22 cellular contexts compared by ENCODE assay signal in genomic region chr15:48002772-48003171, GRCh38.
DNase-seq lines count a peak whose midpoint lies in the region; ATAC-seq, FAIRE-seq and TF ChIP-seq lines count a peak whose summit lies in the region.
"Had no signal": no experiment of that assay in that cellular context is flagged by ENCODE, and none has a peak within 500 bp of the region (broad histone marks: within the 10 kb centered on the region; RNA-seq: fewer than 3 reads in every experiment).

No MANE protein-coding gene starts in this region.

- H3K23ac ChIP-seq in mesenchymal stem cell (ENCODE audit: low read length in 2 of 2): no peak overlapping the region

- no peaks in the 10 kb centered on the region for H3K36me3 Mint-ChIP-seq in activated naive CD4-positive, alpha-beta T cell treated with anti-CD3 and anti-CD28 coated beads, Interleukin-2, amount 10 ng/mL, durations not matched to agents 7 days and 5 days

- H3K27ac ChIP-seq in C4-2B (peak overlapping the region; percentile 80), GM12878 (ENCODE audit: control insufficient read depth, insufficient read depth) (peak overlapping the region; percentile 38), mesenchymal stem cell (ENCODE audit: low read length, poor library complexity, severe bottlenecking) (no peak overlapping the region), uterus (no peak overlapping the region)
- H3K27ac ChIP-seq: ascending aorta, colonic mucosa, foreskin keratinocyte, KMS-11 had no signal

- TF ChIP-seq RAD21 in GM12878 (IDR thresholded peaks at IDR 0.05; ENCODE audit: insufficient read depth, low read depth, low read length): no peak

- RAD21 ChIA-PET in GM12878 (lab: Charles Lee; ENCODE audit: unreplicated experiment): no interaction called here

- H3K9ac ChIP-seq in GM12878 (ENCODE audit: control insufficient read depth, insufficient read depth, low read length) (no peak overlapping the region), mesenchymal stem cell (ENCODE audit: low read length) (no peak overlapping the region)
- H3K9ac ChIP-seq: KMS-11 had no signal

- H3K4me2 ChIP-seq in GM12878 (ENCODE audit: control insufficient read depth, insufficient read depth) (peak overlapping the region; percentile 17; the same call in 1 of the 2 replicates), mesenchymal stem cell (ENCODE audit: low read length, poor library complexity, severe bottlenecking) (no peak overlapping the region)
- H3K4me2 ChIP-seq: KMS-11 had no signal

- no peak overlapping the region for H2BK120ac ChIP-seq in mesenchymal stem cell (ENCODE audit: low read depth, low read length)

- no peaks in the 10 kb centered on the region for H3K9me3 Mint-ChIP-seq in activated naive CD4-positive, alpha-beta T cell treated with anti-CD3 and anti-CD28 coated beads, Interleukin-2, amount 10 ng/mL, durations not matched to agents 7 days and 5 days
- H3K9me3 Mint-ChIP-seq: T-helper 2 cell treated with Interferon-gamma antibody and Interleukin-4, amounts not matched to agents 5 μg/mL and 100 μg/mL, for 36 hours had no signal

- CTCF ChIA-PET in GM12878 (lab: Yijun Ruan, JAX): no interaction called here
- CTCF ChIA-PET in activated naive CD4-positive, alpha-beta T cell treated with anti-CD3 and anti-CD28 coated beads, Interleukin-2, amount 10 ng/mL, durations not matched to agents 7 days and 5 days (lab: Charles Lee): no interaction called here

- H3K4ac ChIP-seq in mesenchymal stem cell (ENCODE audit: low read depth in 1 of 2, low read length in 2 of 2): no peak overlapping the region

- no peaks in the 10 kb centered on the region for H3K4me1 Mint-ChIP-seq in activated naive CD4-positive, alpha-beta T cell treated with anti-CD3 and anti-CD28 coated beads, Interleukin-2, amount 10 ng/mL, durations not matched to agents 7 days and 5 days

- no peak overlapping the region for H2BK15ac ChIP-seq in mesenchymal stem cell (ENCODE audit: low read depth, poor library complexity, severe bottlenecking)

- no peak for FAIRE-seq in GM12878 (lab: Jason Lieb, UNC)

- H3K4me1 ChIP-seq in GM12878 (ENCODE audit: control insufficient read depth, insufficient read depth, low read length) (peaks cover 16% of the 10 kb centered on the region), mesenchymal stem cell (ENCODE audit: control insufficient read depth, insufficient read depth, low read depth, low read length) (no peaks in the 10 kb centered on the region), uterus (no peaks in the 10 kb centered on the region)
- H3K4me1 ChIP-seq: ascending aorta, colonic mucosa, foreskin keratinocyte had no signal

- TF ChIP-seq CTCF in C4-2B (conservative IDR thresholded peaks at IDR 0.05) (no peak), GM12878 (IDR thresholded peaks at IDR 0.05 in 2 of 3, conservative IDR thresholded peaks at IDR 0.05 in 1 of 3; ENCODE audit: control insufficient read depth in 2 of 3, extremely low read depth in 1 of 3, insufficient read depth in 1 of 3, low read depth in 3 of 3, low read length in 3 of 3) (no peak), uterus (IDR thresholded peaks at IDR 0.05) (no peak)

- ATAC-seq in GM18861 (IDR thresholded peaks at IDR 0.05; ENCODE audit: unreplicated experiment) (peak; percentile 29), GM12878 (peak; percentile 39)
- ATAC-seq: foreskin keratinocyte, Right ventricle myocardium inferior, sciatic nerve had no signal

- no peaks in the 10 kb centered on the region for H3K79me1 ChIP-seq in mesenchymal stem cell (replicated peaks; ENCODE audit: low read length, poor library complexity, severe bottlenecking)

- no peaks in the 10 kb centered on the region for H3K79me2 ChIP-seq in GM12878 (ENCODE audit: control insufficient read depth, insufficient read depth, low read length)

- H3K27ac Mint-ChIP-seq in activated naive CD4-positive, alpha-beta T cell treated with anti-CD3 and anti-CD28 coated beads, Interleukin-2, amount 10 ng/mL, durations not matched to agents 7 days and 5 days: no peak overlapping the region
- H3K27ac Mint-ChIP-seq: T-helper 2 cell treated with Interferon-gamma antibody and Interleukin-4, amounts not matched to agents 5 μg/mL and 100 μg/mL, for 36 hours had no signal

- H3K4me3 ChIP-seq in GM12878: no peak overlapping the region
- H3K4me3 ChIP-seq in mesenchymal stem cell (ENCODE audit: insufficient read depth in 1 of 2, low read depth in 1 of 2, low read length in 2 of 2): no peak overlapping the region
- H3K4me3 ChIP-seq in uterus: no peak overlapping the region
- H3K4me3 ChIP-seq: ascending aorta, colonic mucosa had no signal

- no peak overlapping the region for H4K91ac ChIP-seq in mesenchymal stem cell (ENCODE audit: low read length)

- POLR2A ChIA-PET in GM12878 (lab: Charles Lee): no interaction called here

- SMC1A ChIA-PET in GM12878 (lab: Charles Lee; ENCODE audit: uncharacterized antibody, unreplicated experiment): interaction anchor here (1.0 to 1.3 kb wide), 2 partner anchors 15 to 82 kb away, joined by 3 read pairs; no protein-coding TSS in a partner anchor

- H3K9me3 ChIP-seq in GM12878 (replicated peaks; ENCODE audit: control insufficient read depth, insufficient read depth, low read length) (no peaks in the 10 kb centered on the region), mesenchymal stem cell (ENCODE audit: control insufficient read depth, low read length) (no peaks in the 10 kb centered on the region), uterus (no peaks in the 10 kb centered on the region)
- H3K9me3 ChIP-seq: ascending aorta, colonic mucosa had no signal

- no peak overlapping the region for H3K18ac ChIP-seq in mesenchymal stem cell (ENCODE audit: low read depth in 1 of 2, low read length in 2 of 2)

- 95% methylated on average over 1 of the region's 1 CpG for WGBS in GM12878 (ENCODE audit: insufficient coverage, insufficient replicate concordance, low lambda C conversion rate, missing lambda C conversion rate)
- WGBS in mesenchymal stem cell: 100% methylated on average over 1 of the region's 1 CpG

- intact Hi-C loops in GM12878 (cut with micrococcal nuclease; ENCODE audit: unreplicated experiment): loop anchor here (5.0 kb wide), 1 partner anchor 250 kb away; no protein-coding TSS in a partner anchor
- intact Hi-C loops in uterus (cut with DNase I; ENCODE audit: low total_unique reads): no loop called here

- no peak for TF ChIP-seq EP300 in GM12878 (IDR thresholded peaks at IDR 0.05; ENCODE audit: borderline replicate concordance in 1 of 2, control insufficient read depth in 1 of 2, low read depth in 2 of 2, low read length in 2 of 2)

- no TSS peak for BruUV-seq in GM12878 (replicated peaks; lab: Mats Ljungman, UMichigan)

- no peak overlapping the region for H3K14ac ChIP-seq in mesenchymal stem cell (ENCODE audit: low read length in 2 of 2)

- TF ChIP-seq POLR2A in GM12878 (IDR thresholded peaks at IDR 0.05; ENCODE audit: low read depth, low read length): no peak
- no peak for TF ChIP-seq POLR2A in uterus (IDR thresholded peaks at IDR 0.05)

- no peak overlapping the region for H4K8ac ChIP-seq in mesenchymal stem cell (ENCODE audit: low read length)

- no peaks in the 10 kb centered on the region for H3K27me3 ChIP-seq in GM12878 (replicated peaks in 1 of 2; ENCODE audit: control insufficient read depth in 2 of 2, insufficient read depth in 2 of 2, low read length in 1 of 2)
- H3K27me3 ChIP-seq in mesenchymal stem cell (ENCODE audit: control insufficient read depth in 1 of 2, insufficient read depth in 1 of 2, low read length in 2 of 2): peaks cover 0 to 15% of the 10 kb centered on the region in 2 experiments
- H3K27me3 ChIP-seq in uterus: no peaks in the 10 kb centered on the region
- H3K27me3 ChIP-seq: ascending aorta, colonic mucosa, foreskin keratinocyte had no signal

- no peak overlapping the region for H2BK12ac ChIP-seq in mesenchymal stem cell (ENCODE audit: low read length in 2 of 2)

- no peaks in the 10 kb centered on the region for H4K20me1 ChIP-seq in GM12878 (ENCODE audit: control insufficient read depth, insufficient read depth)

- DNase-seq in NCI-H2196 treated with DMSO at 0.1 percent for 48 hours (lab: John Stamatoyannopoulos, UW; ENCODE audit: unreplicated experiment): peak; percentile 29
- DNase-seq in GM12878 (ENCODE audit: low read depth, low spot score): no peak
- no peak for DNase-seq in activated naive CD4-positive, alpha-beta T cell treated with anti-CD3 and anti-CD28 coated beads, Interleukin-2, amount 10 ng/mL, durations not matched to agents 7 days and 5 days
- DNase-seq in mesenchymal stem cell: no peak
- DNase-seq in uterus: no peak
- no peak for DNase-seq in A172 (ENCODE audit: low spot score)
- DNase-seq: activated CD4-positive, alpha-beta T cell treated with anti-CD3 and anti-CD28 coated beads for 48 hours; activated naive CD4-positive, alpha-beta T cell; AML-193; colonic mucosa; DMS79 treated with DMSO at 0.1 percent for 48 hours; foreskin keratinocyte; NCI-H1436 treated with DMSO at 0.1 percent for 48 hours; NCI-H82; stimulated activated CD4-positive, alpha-beta T cell treated with anti-CD3 and anti-CD28 coated beads, Interleukin-2, amount 100 ng/mL, for 24 hours had no signal

- H3K36me3 ChIP-seq in GM12878 (ENCODE audit: control insufficient read depth in 2 of 2, insufficient read depth in 2 of 2, low read length in 1 of 2) (no peaks in the 10 kb centered on the region), mesenchymal stem cell (ENCODE audit: control insufficient read depth in 1 of 2, insufficient read depth in 2 of 2, low read depth in 1 of 2, low read length in 2 of 2) (no peaks in the 10 kb centered on the region), uterus (no peaks in the 10 kb centered on the region)
- H3K36me3 ChIP-seq: ascending aorta, colonic mucosa had no signal

- H2AK5ac ChIP-seq in mesenchymal stem cell (ENCODE audit: low read length, severe bottlenecking): no peak overlapping the region

- in situ Hi-C loops in GM12878 (cut with MboI): no loop called here

- no peak overlapping the region for H2BK5ac ChIP-seq in mesenchymal stem cell (ENCODE audit: low read depth, low read length, poor library complexity, severe bottlenecking)

- peak overlapping the region; percentile 40 for H2AFZ ChIP-seq in GM12878 (ENCODE audit: control insufficient read depth, low read depth, low read length)
- no peak overlapping the region for H2AFZ ChIP-seq in mesenchymal stem cell (ENCODE audit: low read depth, low read length)

- no peaks in the 10 kb centered on the region for H3K27me3 Mint-ChIP-seq in activated naive CD4-positive, alpha-beta T cell treated with anti-CD3 and anti-CD28 coated beads, Interleukin-2, amount 10 ng/mL, durations not matched to agents 7 days and 5 days

- no peak overlapping the region for H3K4me3 Mint-ChIP-seq in activated naive CD4-positive, alpha-beta T cell treated with anti-CD3 and anti-CD28 coated beads, Interleukin-2, amount 10 ng/mL, durations not matched to agents 7 days and 5 days
- H3K4me3 Mint-ChIP-seq: T-helper 2 cell treated with Interferon-gamma antibody and Interleukin-4, amounts not matched to agents 5 μg/mL and 100 μg/mL, for 36 hours had no signal

TF ChIP-seq in GM12878, 131 proteins besides CTCF, POLR2A, EP300 and RAD21:
- TF ChIP-seq TBL1XR1 (IDR thresholded peaks at IDR 0.05; ENCODE audit: low read depth, low read length): no peak
- TF ChIP-seq SPI1 (IDR thresholded peaks at IDR 0.05; ENCODE audit: borderline replicate concordance, insufficient read depth, low read depth, low read length): peak; percentile 62; the same call in 1 of the 2 replicates
- no peak for TF ChIP-seq RB1 (IDR thresholded peaks at IDR 0.05; ENCODE audit: borderline replicate concordance)

Comparison
In these comparisons a context has a peak if more than half of its experiments do, and no peak if none do; other contexts are left out.
1. H3K27ac ChIP-seq: peak in C4-2B (single experiment) and GM12878 (single experiment); none in mesenchymal stem cell (single experiment) and uterus (0 of 2).